ENCODE assay signal across 8 cellular contexts in the genomic region with DNA sequence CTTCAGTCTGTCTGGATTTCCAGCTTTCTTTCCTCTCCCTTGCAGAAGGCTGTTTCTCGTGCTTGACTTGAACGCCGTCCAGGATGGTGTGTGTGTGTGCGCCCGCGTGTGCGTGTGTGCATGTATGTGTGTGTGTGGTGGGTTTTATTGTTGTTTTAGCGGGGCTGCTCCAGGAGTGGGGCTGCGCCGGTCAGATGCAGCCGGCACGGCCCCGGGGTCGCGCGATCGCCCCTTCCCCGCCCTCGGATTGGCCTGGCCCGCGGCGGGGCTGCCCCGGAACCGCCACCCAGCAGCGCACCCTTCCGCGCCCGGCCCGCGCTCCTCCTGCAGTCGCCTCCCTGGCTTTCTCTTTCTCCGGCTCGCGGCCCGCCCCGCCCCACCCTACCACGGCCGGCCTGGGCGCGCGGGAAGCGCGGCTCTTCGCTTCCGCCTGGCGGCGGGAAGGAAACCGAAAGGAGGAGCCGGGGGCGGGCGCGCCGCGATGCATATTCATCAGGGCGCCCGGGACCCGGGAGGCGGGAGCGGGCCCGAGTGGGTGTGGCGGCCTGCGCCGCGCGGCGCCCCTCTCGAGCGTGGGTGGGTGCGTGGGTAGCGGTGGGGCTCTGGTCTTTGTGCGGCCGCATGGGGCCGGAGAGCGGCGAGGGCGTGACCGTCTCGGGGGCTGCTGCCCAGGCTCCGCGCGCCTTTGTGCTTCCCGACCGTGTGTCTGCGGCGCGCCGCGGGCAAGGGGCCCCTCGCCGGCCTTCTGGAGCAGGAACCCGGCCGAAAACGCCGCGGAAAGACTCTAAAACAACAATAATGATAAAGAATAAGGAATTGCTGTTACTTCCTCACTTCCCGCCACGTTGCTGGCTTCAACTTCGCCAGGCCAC. TPM values are rescaled to one million over a fixed set of nuclear protein-coding genes. Genes with fewer than 3 reads are reported as not detected.
DNase-seq lines count a peak whose midpoint lies in the region; ATAC-seq and TF ChIP-seq lines count a peak whose summit lies in the region.

No MANE protein-coding gene starts in this region.

- H3K27ac Mint-ChIP-seq in activated naive CD4-positive, alpha-beta T cell treated with anti-CD3 and anti-CD28 coated beads, Interleukin-2, amount 50 U/mL, for 24 hours: peak overlapping the region; percentile 47
- H3K27ac Mint-ChIP-seq in glutamatergic neuron (ENCODE audit: unreplicated experiment) (peak overlapping the region; percentile 85), osteocyte (ENCODE audit: unreplicated experiment) (peak overlapping the region; percentile 77)

- H3K27ac ChIP-seq in KOPT-K1 (ENCODE audit: low read depth, low read length, poor library complexity, severe bottlenecking) (peak overlapping the region; percentile 71), SJSA1 (peak overlapping the region; percentile 88), thoracic aorta (peak overlapping the region; percentile 89 to 98)

- H3K4me1 Mint-ChIP-seq in activated naive CD4-positive, alpha-beta T cell treated with anti-CD3 and anti-CD28 coated beads, Interleukin-2, amount 50 U/mL, for 24 hours: peaks cover 18% of the 10 kb centered on the region
- peaks cover 6% of the 10 kb centered on the region for H3K4me1 Mint-ChIP-seq in glutamatergic neuron (ENCODE audit: low read depth, unreplicated experiment)
- peaks cover 51% of the 10 kb centered on the region for H3K4me1 Mint-ChIP-seq in osteocyte (ENCODE audit: unreplicated experiment)

- peak overlapping the region; percentile 74 for H3K4me3 ChIP-seq in SJSA1
- H3K4me3 ChIP-seq in thoracic aorta: peak overlapping the region; percentile 88

- peaks cover 45% of the 10 kb centered on the region for H3K27me3 Mint-ChIP-seq in activated naive CD4-positive, alpha-beta T cell treated with anti-CD3 and anti-CD28 coated beads, Interleukin-2, amount 50 U/mL, for 24 hours
- peaks cover 4% of the 10 kb centered on the region for H3K27me3 Mint-ChIP-seq in glutamatergic neuron (ENCODE audit: unreplicated experiment)
- H3K27me3 Mint-ChIP-seq in osteocyte (ENCODE audit: unreplicated experiment): no peaks in the 10 kb centered on the region

- peak; percentile 63 for TF ChIP-seq CTCF in glutamatergic neuron (IDR thresholded peaks at IDR 0.05; ENCODE audit: partially characterized antibody, unreplicated experiment)
- peak; percentile 73 for TF ChIP-seq CTCF in osteocyte (IDR thresholded peaks at IDR 0.05)
- TF ChIP-seq CTCF in thoracic aorta (IDR thresholded peaks at IDR 0.05): peak; percentile 69

- no peaks in the 10 kb centered on the region for H3K9me3 Mint-ChIP-seq in activated naive CD4-positive, alpha-beta T cell treated with anti-CD3 and anti-CD28 coated beads, Interleukin-2, amount 50 U/mL, for 24 hours
- H3K9me3 Mint-ChIP-seq in glutamatergic neuron (ENCODE audit: unreplicated experiment) (no peaks in the 10 kb centered on the region), osteocyte (ENCODE audit: unreplicated experiment) (no peaks in the 10 kb centered on the region)

- H3K27me3 ChIP-seq in SJSA1 (replicated peaks) (no peaks in the 10 kb centered on the region), thoracic aorta (replicated peaks; ENCODE audit: insufficient read depth) (no peaks in the 10 kb centered on the region)

- peaks cover 3% of the 10 kb centered on the region for H3K36me3 Mint-ChIP-seq in activated naive CD4-positive, alpha-beta T cell treated with anti-CD3 and anti-CD28 coated beads, Interleukin-2, amount 50 U/mL, for 24 hours
- H3K36me3 Mint-ChIP-seq in glutamatergic neuron (ENCODE audit: unreplicated experiment): no peaks in the 10 kb centered on the region
- H3K36me3 Mint-ChIP-seq in osteocyte (ENCODE audit: unreplicated experiment): no peaks in the 10 kb centered on the region

- peaks cover 17% of the 10 kb centered on the region for H3K4me1 ChIP-seq in SJSA1 (replicated peaks)
- peaks cover 22 to 63% of the 10 kb centered on the region in 2 donors for H3K4me1 ChIP-seq in thoracic aorta (ENCODE audit: control insufficient read depth in 1 of 2, low read depth in 2 of 2)

- H3K36me3 ChIP-seq in KOPT-K1 (ENCODE audit: insufficient read depth, low read length): no peaks in the 10 kb centered on the region
- H3K36me3 ChIP-seq in SJSA1: no peaks in the 10 kb centered on the region
- H3K36me3 ChIP-seq in thoracic aorta: no peaks in the 10 kb centered on the region

- ATAC-seq in GM21825 (IDR thresholded peaks at IDR 0.05; ENCODE audit: unreplicated experiment) (peak; percentile 91), thoracic aorta (ENCODE audit: insufficient number of reproducible peaks, low FRiP score, low read depth) (peak; percentile 74)

- DNase-seq in GDM1 (lab: John Stamatoyannopoulos, UW) (peak; percentile 65), SJSA1 (ENCODE audit: low read depth in 1 of 2, low spot score in 2 of 2) (peak; percentile 81 to 84), glutamatergic neuron (peak; percentile 90), osteocyte (ENCODE audit: extremely low spot score, unreplicated experiment) (peak; percentile 96), thoracic aorta (ENCODE audit: low spot score) (peak; percentile 53)

- peak overlapping the region; percentile 84 for H3K4me3 Mint-ChIP-seq in activated naive CD4-positive, alpha-beta T cell treated with anti-CD3 and anti-CD28 coated beads, Interleukin-2, amount 50 U/mL, for 24 hours
- H3K4me3 Mint-ChIP-seq in glutamatergic neuron (ENCODE audit: unreplicated experiment) (peak overlapping the region; percentile 93), osteocyte (ENCODE audit: unreplicated experiment) (peak overlapping the region; percentile 73)

- H3K9me3 ChIP-seq in KOPT-K1 (ENCODE audit: insufficient read depth, low read length, poor library complexity, severe bottlenecking): no peaks in the 10 kb centered on the region
- H3K9me3 ChIP-seq in SJSA1 (replicated peaks): no peaks in the 10 kb centered on the region
- H3K9me3 ChIP-seq in thoracic aorta: no peaks in the 10 kb centered on the region

RNA-seq across cellular contexts. Expression of a gene that starts 8.5 kb away (rescaled TPM):
- 7.6 TPM in 2 replicates for total RNA-seq in SJSA1 (2014; rRNA removed; shearing (Covaris generic))
- total RNA-seq in glutamatergic neuron (ENCODE audit: unreplicated experiment) (1.5 TPM), osteocyte (36.1 and 39.9 TPM in 2 replicates), thoracic aorta (100 to 1,000 TPM in 1 of 2 donors, 10 to 100 TPM in 1; 54.8 to 114 TPM)

Comparison
In these comparisons a context has a peak if more than half of its experiments do, and no peak if none do; other contexts are left out.
1. Peak in every context shown above with its lines: DNase-seq, ATAC-seq, H3K4me3 ChIP-seq and H3K27ac ChIP-seq.